Comparison of ENCODE assay signal across 8 cellular contexts in the genomic region with DNA sequence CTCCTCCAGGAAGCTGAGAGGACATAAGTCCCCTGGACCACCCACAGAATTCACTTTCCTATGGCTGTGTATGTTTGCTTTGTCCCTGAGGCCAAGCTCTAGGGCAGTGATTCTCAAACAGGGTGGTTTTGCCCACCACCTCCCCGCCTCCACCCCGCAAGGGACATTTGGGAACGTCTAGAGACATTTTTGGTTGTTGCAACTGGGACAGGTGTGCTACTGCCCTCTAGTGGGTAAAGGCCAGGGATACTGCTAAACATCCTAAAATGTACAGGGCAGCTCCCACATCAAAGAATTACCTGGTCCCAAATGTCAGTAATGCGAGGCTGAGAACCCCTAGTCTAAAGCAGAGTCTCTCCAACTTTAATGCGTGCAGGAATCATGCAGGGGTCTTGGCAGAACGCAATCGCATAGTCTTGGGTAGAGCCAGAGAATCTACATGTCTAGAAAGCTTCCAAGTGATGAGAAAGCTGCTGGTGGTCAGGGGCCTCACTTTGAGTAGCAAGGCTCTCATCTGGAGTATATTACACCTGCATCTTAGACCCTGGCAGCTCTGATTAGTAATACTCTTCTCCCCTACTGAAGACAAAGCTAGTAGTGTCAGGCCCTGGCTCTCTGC. TPM values are rescaled to one million over a fixed set of nuclear protein-coding genes. Genes with fewer than 3 reads are reported as not detected.
DNase-seq lines count a peak whose midpoint lies in the region; ATAC-seq and TF ChIP-seq lines count a peak whose summit lies in the region.

No MANE protein-coding gene starts in this region.

- H3K4me1 ChIP-seq in foreskin keratinocyte (no peaks in the 10 kb centered on the region), trophoblast cell (ENCODE audit: control insufficient read depth in 1 of 2, insufficient read depth in 2 of 2, low read length in 2 of 2) (peaks cover 4 to 6% of the 10 kb centered on the region in 2 experiments)

- no peak overlapping the region for H2BK12ac ChIP-seq in trophoblast cell (ENCODE audit: low read length)

- WGBS in trophoblast cell (ENCODE audit: extremely low coverage, insufficient coverage, insufficient read length): no CpG with 5 or more reads among the region's 7 CpGs

- no peak overlapping the region for H2BK5ac ChIP-seq in trophoblast cell (ENCODE audit: low read depth, low read length, poor library complexity)

- no peak overlapping the region for H3K14ac ChIP-seq in trophoblast cell (ENCODE audit: low read length)

- no peaks in the 10 kb centered on the region for H3K79me2 ChIP-seq in trophoblast cell (ENCODE audit: control insufficient read depth, insufficient read depth, low read length, poor library complexity)

- no peak overlapping the region for H3K18ac ChIP-seq in trophoblast cell (ENCODE audit: low read length)

- H3K27ac ChIP-seq in foreskin keratinocyte (no peak overlapping the region), trophoblast cell (ENCODE audit: low read depth, low read length) (no peak overlapping the region)

- H3K27me3 ChIP-seq in foreskin keratinocyte (peaks cover 12% of the 10 kb centered on the region), trophoblast cell (ENCODE audit: insufficient read depth, low read length) (no peaks in the 10 kb centered on the region)

- no peak overlapping the region for H4K8ac ChIP-seq in trophoblast cell (ENCODE audit: low read depth, low read length)

- H2AK5ac ChIP-seq in trophoblast cell (ENCODE audit: low read length): no peak overlapping the region

- H3K79me1 ChIP-seq in trophoblast cell (ENCODE audit: low read length): peaks cover 8% of the 10 kb centered on the region

- H3K9ac ChIP-seq in trophoblast cell (ENCODE audit: low read length): no peak overlapping the region

- H2AFZ ChIP-seq in trophoblast cell (ENCODE audit: insufficient read depth, low read length, poor library complexity): no peak overlapping the region

- peak overlapping the region; percentile 42 for H4K91ac ChIP-seq in trophoblast cell (ENCODE audit: low read depth, low read length)

- no peak overlapping the region for H3K4me3 ChIP-seq in trophoblast cell (ENCODE audit: low read depth, low read length)

- peaks cover 6% of the 10 kb centered on the region for H3K9me3 ChIP-seq in trophoblast cell (ENCODE audit: insufficient read depth, low read depth, low read length)

- DNase-seq in COR-L47 (lab: John Stamatoyannopoulos, UW) (peak; percentile 23), HS-27A (ENCODE audit: low read depth) (peak; percentile 58), RKO (ENCODE audit: low spot score) (peak; percentile 78), foreskin keratinocyte (no peak), trophoblast cell (peak; percentile 62 to 86)
- peak; percentile 25 for DNase-seq in activated effector memory CD4-positive, alpha-beta T cell treated with Interleukin-2 at 50 U/mL for 16 hours

- H3K36me3 ChIP-seq in trophoblast cell (ENCODE audit: control insufficient read depth in 1 of 2, insufficient read depth in 2 of 2, low read length in 2 of 2): peaks cover 11 to 19% of the 10 kb centered on the region in 2 experiments

- H3K23ac ChIP-seq in trophoblast cell (ENCODE audit: low read length): no peak overlapping the region

- ATAC-seq in foreskin keratinocyte (peak; percentile 47), HG03097 (IDR thresholded peaks at IDR 0.05; ENCODE audit: low FRiP score, unreplicated experiment) (no peak), GM18861 (IDR thresholded peaks at IDR 0.05; ENCODE audit: unreplicated experiment) (no peak)

- TF ChIP-seq CTCF in foreskin keratinocyte (conservative IDR thresholded peaks at IDR 0.05): peak; percentile 79

- no peak overlapping the region for H2BK120ac ChIP-seq in trophoblast cell (ENCODE audit: insufficient read depth, low read length, poor library complexity)

- no peak overlapping the region for H3K4ac ChIP-seq in trophoblast cell (ENCODE audit: low read depth, low read length)

- no peak overlapping the region for H4K12ac ChIP-seq in trophoblast cell (ENCODE audit: low read depth, low read length)

- no peak overlapping the region for H3K4me2 ChIP-seq in trophoblast cell (ENCODE audit: low read length)

RNA-seq across cellular contexts. Expression of a gene that starts 5.1 kb away (rescaled TPM):
- 1.7 and 2.1 TPM in 2 replicates for total RNA-seq in foreskin keratinocyte
- polyA plus RNA-seq in foreskin keratinocyte: 1.3 and 1.6 TPM in 2 replicates
- 6.1 and 6.8 TPM in 2 replicates for polyA plus RNA-seq in trophoblast cell (2013)

RNA-seq across cellular contexts. Expression of a gene that starts 19.1 kb away (rescaled TPM):
- 0.51 and 0.53 TPM in 2 replicates for total RNA-seq in foreskin keratinocyte
- 0.57 and 0.86 TPM in 2 replicates for polyA plus RNA-seq in foreskin keratinocyte
- polyA plus RNA-seq in trophoblast cell (2013): not detected in 2 replicates

RNA-seq across cellular contexts. Expression of a gene that starts 28.4 kb away (rescaled TPM):
- 0.18 and 0.61 TPM in 2 replicates for total RNA-seq in foreskin keratinocyte
- polyA plus RNA-seq in foreskin keratinocyte: 0.35 and 0.36 TPM in 2 replicates
- polyA plus RNA-seq in trophoblast cell (2013): not detected in 2 replicates

Comparison
In these comparisons a context has a peak if more than half of its experiments do, and no peak if none do; other contexts are left out.
1. DNase-seq: peak in COR-L47 (single experiment), HS-27A (single experiment), RKO (single experiment), activated effector memory CD4-positive, alpha-beta T cell treated with Interleukin-2 at 50 U/mL for 16 hours (single experiment) and trophoblast cell (2 of 2); none in foreskin keratinocyte (0 of 2).